8 cellular contexts compared by ENCODE assay signal in genomic region chr2:62197609-62198236, GRCh38. TPM values are rescaled to one million over a fixed set of nuclear protein-coding genes. Genes with fewer than 3 reads are reported as not detected.
DNase-seq lines count a peak whose midpoint lies in the region; ATAC-seq and TF ChIP-seq lines count a peak whose summit lies in the region.

No MANE protein-coding gene starts in this region.

- DNase-seq in body of pancreas (peak; percentile 33 to 58 (median 42)), iPS-NIHi11 (ENCODE audit: low spot score) (peak; percentile 69), hippocampal formation (lab: John Stamatoyannopoulos, UW) (no peak)

- peaks cover 10% of the 10 kb centered on the region for H3K36me3 ChIP-seq in OCI-LY3 (replicated peaks; ENCODE audit: low read depth, low read length)
- no peaks in the 10 kb centered on the region for H3K36me3 ChIP-seq in body of pancreas (replicated peaks in 1 of 2; ENCODE audit: insufficient read depth in 1 of 2, low read depth in 2 of 2)

- H3K4me1 ChIP-seq in OCI-LY3 (ENCODE audit: low read length) (peaks cover 44% of the 10 kb centered on the region), body of pancreas (peaks cover 60% of the 10 kb centered on the region)

- no peak overlapping the region for H2AFZ ChIP-seq in OCI-LY3 (ENCODE audit: low read depth, low read length)

- peaks cover 41% of the 10 kb centered on the region for H4K20me1 ChIP-seq in OCI-LY3 (ENCODE audit: insufficient read depth, low read length)

- TF ChIP-seq POLR2A in body of pancreas (IDR thresholded peaks at IDR 0.05) = no peak

- intact Hi-C loops in body of pancreas (cut with DNase I) = no loop called here

- H3K9ac ChIP-seq in OCI-LY3 (ENCODE audit: low read length) = peak overlapping the region; percentile 95

- ATAC-seq in body of pancreas = no peak
- ATAC-seq in HG02759 (IDR thresholded peaks at IDR 0.05; ENCODE audit: unreplicated experiment) = no peak
- no peak for ATAC-seq in HG03196 (IDR thresholded peaks at IDR 0.05; ENCODE audit: unreplicated experiment)

- TF ChIP-seq CTCF in OCI-LY3 (IDR thresholded peaks at IDR 0.05; ENCODE audit: low read depth, low read length) (no peak), body of pancreas (IDR thresholded peaks at IDR 0.05) (no peak)

- 2 to 3% methylated on average over 20 of the region's 20 CpGs for WGBS in body of pancreas, 2 donors

- no peaks in the 10 kb centered on the region for H3K9me3 ChIP-seq in OCI-LY3 (ENCODE audit: insufficient read depth, low read length)
- H3K9me3 ChIP-seq in body of pancreas = no peaks in the 10 kb centered on the region

- H3K27ac ChIP-seq in OCI-LY3 (ENCODE audit: low read length) (peak overlapping the region; percentile 88), body of pancreas (peak overlapping the region; percentile 93 to 97 (median 95)), skin epidermis (peak overlapping the region in 19 of 21 experiments; percentile 76 to 97 (median 95))

- peaks cover 77% of the 10 kb centered on the region for H3K79me2 ChIP-seq in OCI-LY3 (ENCODE audit: low read length)

- H3K27me3 ChIP-seq in OCI-LY3 (ENCODE audit: low read depth, low read length) = no peaks in the 10 kb centered on the region
- H3K27me3 ChIP-seq in body of pancreas = no peaks in the 10 kb centered on the region

- peak overlapping the region; percentile 85 for H3K4me2 ChIP-seq in OCI-LY3 (ENCODE audit: low read length)

- H3K4me3 ChIP-seq in GM08714 (ENCODE audit: low read length) (peak overlapping the region; percentile 100), OCI-LY3 (ENCODE audit: low read length) (peak overlapping the region; percentile 96), body of pancreas (peak overlapping the region; percentile 87 to 94), skin epidermis (peak overlapping the region; percentile 64 to 96 (median 87))

RNA-seq across cellular contexts. Expression of gene B3GNT2, which starts 1.8 kb away (rescaled TPM):
- 10 to 100 TPM; 12.2 to 15.8 TPM for total RNA-seq in body of pancreas

Comparison
In these comparisons a context has a peak if more than half of its experiments do, and no peak if none do; other contexts are left out.
1. DNase-seq: peak in body of pancreas (4 of 4) and iPS-NIHi11 (single experiment); none in hippocampal formation (0 of 2).
2. Peak in every context shown above with its lines, with median percentiles within 50 percentile points of each other: H3K4me3 ChIP-seq and H3K27ac ChIP-seq.